Comparison of ENCODE assay signal across 27 cellular contexts in the genomic region with DNA sequence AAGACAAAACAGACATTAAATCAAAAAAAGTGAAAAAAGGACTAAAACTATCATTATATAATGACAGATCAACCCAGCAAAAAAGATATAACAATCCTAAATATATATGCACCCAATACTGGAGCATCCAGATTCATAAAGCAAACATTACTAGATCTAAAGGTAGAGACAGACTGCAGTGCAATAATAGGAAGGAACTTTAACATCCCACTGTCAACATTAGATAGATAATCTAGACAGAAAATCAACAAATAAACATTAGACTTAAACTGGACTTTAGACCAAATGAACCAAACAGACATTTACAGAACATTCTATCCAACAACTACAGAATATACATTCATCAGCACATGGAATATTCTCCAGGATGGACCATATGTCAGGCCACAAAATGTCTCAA. TPM values are rescaled to one million over a fixed set of nuclear protein-coding genes. Genes with fewer than 3 reads are reported as not detected.
"Had no signal": no experiment of that assay in that cellular context is flagged by ENCODE, and none has a peak within 500 bp of the region (broad histone marks: within the 10 kb centered on the region; RNA-seq: fewer than 3 reads in every experiment).

No MANE protein-coding gene starts in this region.

- H3K79me2 ChIP-seq: hepatocyte had no signal

- H3K36me3 ChIP-seq: colonic mucosa, esophagus squamous epithelium, gastroesophageal sphincter, left ventricle myocardium inferior, lower lobe of right lung had no signal

- H3K4me2 ChIP-seq: hepatocyte had no signal

- H3K4me3 ChIP-seq: colonic mucosa, esophagus squamous epithelium, gastroesophageal sphincter, heart left ventricle, hepatocyte, left ventricle myocardium inferior, lower lobe of right lung, mucosa of descending colon had no signal

- H3K27me3 ChIP-seq: colonic mucosa, esophagus squamous epithelium, gastroesophageal sphincter, heart left ventricle, hepatocyte had no signal

- H3K4me1 ChIP-seq: colonic mucosa, esophagus squamous epithelium, gastroesophageal sphincter, heart left ventricle, left ventricle myocardium inferior, lower lobe of right lung had no signal

- ATAC-seq: effector memory CD8-positive, alpha-beta T cell; esophagus mucosa; gastroesophageal sphincter; heart left ventricle; left colon; left lobe of liver; lower lobe of right lung; mucosa of descending colon had no signal

- H3K27ac ChIP-seq: colonic mucosa, epithelial cell of prostate, esophagus squamous epithelium, gastroesophageal sphincter, heart left ventricle, hepatocyte, left ventricle myocardium inferior, lower lobe of right lung had no signal

- FAIRE-seq: endometrium, kidney had no signal

- H3K9me3 ChIP-seq: colonic mucosa, esophagus squamous epithelium, gastroesophageal sphincter, heart left ventricle, left ventricle myocardium inferior, lower lobe of right lung, mucosa of descending colon had no signal

- H2AFZ ChIP-seq: hepatocyte had no signal

- DNase-seq: colonic mucosa; cortex of kidney; effector CD8-positive, alpha-beta T cell; effector memory CD8-positive, alpha-beta T cell; endodermal cell; erythroblast; esophagus squamous epithelium; foreskin fibroblast; foreskin melanocyte; heart left ventricle; hypothalamus; immature natural killer cell; islet precursor cell; kidney; kidney glomerular epithelial cell; left colon; left ventricle myocardium inferior; lower lobe of right lung; mesenchymal stem cell; mucosa of descending colon had no signal

RNA-seq across cellular contexts. Expression of a gene that starts 29.5 kb away (rescaled TPM):
- total RNA-seq: esophagus mucosa, myocyte had no signal
